ENCODE assay signal across 35 cellular contexts in genomic region chr13:20065516-20065915, GRCh38.
"Had no signal": no experiment of that assay in that cellular context is flagged by ENCODE, and none has a peak within 500 bp of the region (broad histone marks: within the 10 kb centered on the region; RNA-seq: fewer than 3 reads in every experiment).

No MANE protein-coding gene starts in this region.

- H3K9me3 ChIP-seq: adrenal gland, ascending aorta, breast epithelium, esophagus muscularis mucosa, gastroesophageal sphincter, heart right ventricle had no signal

- H3K4me3 Mint-ChIP-seq: activated B cell treated with CpG ODN at 0.5 μM for 24 hours; activated CD8-positive, alpha-beta T cell treated with anti-CD3 and anti-CD28 coated beads for 36 hours; activated naive CD4-positive, alpha-beta T cell treated with anti-CD3 and anti-CD28 coated beads for 36 hours; activated naive CD4-positive, alpha-beta T cell treated with anti-CD3 and anti-CD28 coated beads, Interleukin-2, amount 50 U/mL, for 24 hours; activated naive CD8-positive, alpha-beta T cell treated with anti-CD3 and anti-CD28 coated beads for 36 hours; activated naive CD8-positive, alpha-beta T cell treated with anti-CD3 and anti-CD28 coated beads, Interleukin-2, amount 50 U/mL, for 24 hours; activated T-cell treated with anti-CD3 and anti-CD28 coated beads, Interleukin-2, amount 50 U/mL, for 4 hours; brain; dendritic cell treated with granulocyte-macrophage colony-stimulating factor and Interleukin-4, amounts not matched to agents 40 ng/mL and 50 ng/mL, for 4 days; T-cell; T-helper 1 cell treated with Interleukin-12 subunit alpha and Interleukin-12 subunit beta and Interleukin-4 antibody, amounts not matched to agents 30 μg/mL and 1 μg/mL, for 36 hours; T-helper 2 cell treated with Interferon-gamma antibody and Interleukin-4, amounts not matched to agents 5 μg/mL and 100 μg/mL, for 36 hours had no signal

- H3K27ac ChIP-seq: adrenal gland, ascending aorta, breast epithelium, cardiac muscle cell, coronary artery, dorsolateral prefrontal cortex, esophagus muscularis mucosa, gastroesophageal sphincter, heart right ventricle, WERI-Rb-1 had no signal

- H3K9me3 Mint-ChIP-seq: activated B cell treated with CpG ODN at 0.5 μM for 24 hours; activated CD8-positive, alpha-beta T cell treated with anti-CD3 and anti-CD28 coated beads for 36 hours; activated naive CD4-positive, alpha-beta T cell treated with anti-CD3 and anti-CD28 coated beads for 36 hours; activated naive CD4-positive, alpha-beta T cell treated with anti-CD3 and anti-CD28 coated beads, Interleukin-2, amount 50 U/mL, for 24 hours; activated naive CD8-positive, alpha-beta T cell treated with anti-CD3 and anti-CD28 coated beads for 36 hours; activated naive CD8-positive, alpha-beta T cell treated with anti-CD3 and anti-CD28 coated beads, Interleukin-2, amount 50 U/mL, for 24 hours; activated T-cell treated with anti-CD3 and anti-CD28 coated beads, Interleukin-2, amount 50 U/mL, for 4 hours; activated T-helper 2 cell treated with anti-CD3 and anti-CD28 coated beads, Interferon-gamma antibody, Interleukin-2, Interleukin-4, amounts not matched to agents 10 μg/mL and 5 μg/mL and 100 μg/mL, durations not matched to agents 14 hours and 24 hours and 36 hours; brain; dendritic cell treated with granulocyte-macrophage colony-stimulating factor and Interleukin-4, amounts not matched to agents 40 ng/mL and 50 ng/mL, for 4 days; T-cell; T-helper 1 cell treated with Interleukin-12 subunit alpha and Interleukin-12 subunit beta and Interleukin-4 antibody, amounts not matched to agents 30 μg/mL and 1 μg/mL, for 36 hours; T-helper 2 cell treated with Interferon-gamma antibody and Interleukin-4, amounts not matched to agents 5 μg/mL and 100 μg/mL, for 36 hours had no signal

- H3K4me1 ChIP-seq: adrenal gland, ascending aorta, breast epithelium, esophagus muscularis mucosa, gastroesophageal sphincter, heart right ventricle had no signal

- H3K27me3 Mint-ChIP-seq: activated B cell treated with CpG ODN at 0.5 μM for 24 hours; activated CD8-positive, alpha-beta T cell treated with anti-CD3 and anti-CD28 coated beads for 36 hours; activated naive CD4-positive, alpha-beta T cell treated with anti-CD3 and anti-CD28 coated beads, Interleukin-2, amount 50 U/mL, for 24 hours; activated naive CD8-positive, alpha-beta T cell treated with anti-CD3 and anti-CD28 coated beads for 36 hours; activated naive CD8-positive, alpha-beta T cell treated with anti-CD3 and anti-CD28 coated beads, Interleukin-2, amount 50 U/mL, for 24 hours; brain; dendritic cell treated with granulocyte-macrophage colony-stimulating factor and Interleukin-4, amounts not matched to agents 40 ng/mL and 50 ng/mL, for 4 days; T-cell had no signal

- H3K4me1 Mint-ChIP-seq: activated B cell treated with CpG ODN at 0.5 μM for 24 hours; activated naive CD4-positive, alpha-beta T cell treated with anti-CD3 and anti-CD28 coated beads, Interleukin-2, amount 50 U/mL, for 24 hours; activated naive CD8-positive, alpha-beta T cell treated with anti-CD3 and anti-CD28 coated beads for 36 hours; activated naive CD8-positive, alpha-beta T cell treated with anti-CD3 and anti-CD28 coated beads, Interleukin-2, amount 50 U/mL, for 24 hours; brain; T-cell had no signal

- H3K4me3 ChIP-seq: adrenal gland, ascending aorta, breast epithelium, cardiac muscle cell, coronary artery, dorsolateral prefrontal cortex, esophagus muscularis mucosa, gastroesophageal sphincter, heart right ventricle had no signal

- H3K27me3 ChIP-seq: adrenal gland, ascending aorta, breast epithelium, cardiac muscle cell, dorsolateral prefrontal cortex, esophagus muscularis mucosa, gastroesophageal sphincter, heart right ventricle had no signal

- DNase-seq: activated B cell treated with CpG ODN at 0.5 μM for 24 hours; activated CD4-positive, alpha-beta T cell treated with anti-CD3 and anti-CD28 coated beads for 48 hours; activated CD4-positive, alpha-beta T cell treated with anti-CD3 and anti-CD28 coated beads, Interleukin-2, amount 50 U/mL, for 1 hour; activated CD4-positive, alpha-beta T cell treated with anti-CD3 and anti-CD28 coated beads, Interleukin-2, amount 50 U/mL, for 48 hours; activated CD8-positive, alpha-beta memory T cell treated with anti-CD3 and anti-CD28 coated beads for 24 hours; activated CD8-positive, alpha-beta T cell treated with anti-CD3 and anti-CD28 coated beads for 36 hours; activated effector memory CD4-positive, alpha-beta T cell treated with anti-CD3 and anti-CD28 coated beads, Interleukin-2, amount 50 U/mL, for 16 hours; activated naive CD4-positive, alpha-beta T cell treated with anti-CD3 and anti-CD28 coated beads for 36 hours; activated naive CD8-positive, alpha-beta T cell treated with anti-CD3 and anti-CD28 coated beads for 36 hours; activated naive CD8-positive, alpha-beta T cell treated with anti-CD3 and anti-CD28 coated beads, Interleukin-2, amount 50 U/mL, for 24 hours; activated T-cell treated with anti-CD3 and anti-CD28 coated beads, Interleukin-2, amount 50 U/mL, for 4 hours; adrenal gland; amygdala; central memory CD4-positive, alpha-beta T cell; dorsolateral prefrontal cortex; effector memory CD4-positive, alpha-beta T cell; erythroblast; foreskin melanocyte; heart right ventricle; T-cell; T1000; WERI-Rb-1 had no signal

- H3K27ac Mint-ChIP-seq: activated B cell treated with CpG ODN at 0.5 μM for 24 hours; activated CD8-positive, alpha-beta T cell treated with anti-CD3 and anti-CD28 coated beads for 36 hours; activated naive CD4-positive, alpha-beta T cell treated with anti-CD3 and anti-CD28 coated beads for 36 hours; activated naive CD8-positive, alpha-beta T cell treated with anti-CD3 and anti-CD28 coated beads for 36 hours; activated naive CD8-positive, alpha-beta T cell treated with anti-CD3 and anti-CD28 coated beads, Interleukin-2, amount 50 U/mL, for 24 hours; activated T-helper 2 cell treated with anti-CD3 and anti-CD28 coated beads, Interferon-gamma antibody, Interleukin-2, Interleukin-4, amounts not matched to agents 10 μg/mL and 5 μg/mL and 100 μg/mL, durations not matched to agents 14 hours and 24 hours and 36 hours; brain; T-helper 1 cell treated with Interleukin-12 subunit alpha and Interleukin-12 subunit beta and Interleukin-4 antibody, amounts not matched to agents 30 μg/mL and 1 μg/mL, for 36 hours; T-helper 2 cell treated with Interferon-gamma antibody and Interleukin-4, amounts not matched to agents 5 μg/mL and 100 μg/mL, for 36 hours had no signal

- ATAC-seq: activated CD4-positive, CD25-positive, alpha-beta regulatory T cell treated with anti-CD3 and anti-CD28 coated beads, Interleukin-2, amount 50 U/mL, for 24 hours; activated CD8-positive, alpha-beta T cell treated with anti-CD3 and anti-CD28 coated beads for 36 hours; activated naive CD8-positive, alpha-beta T cell treated with anti-CD3 and anti-CD28 coated beads, Interleukin-2, amount 50 U/mL, for 24 hours; activated T-cell treated with anti-CD3 and anti-CD28 coated beads, Interleukin-2, amount 50 U/mL, for 4 hours; gastroesophageal sphincter; heart right ventricle; T-cell had no signal
